17 cellular contexts compared by ENCODE assay signal in the genomic region with DNA sequence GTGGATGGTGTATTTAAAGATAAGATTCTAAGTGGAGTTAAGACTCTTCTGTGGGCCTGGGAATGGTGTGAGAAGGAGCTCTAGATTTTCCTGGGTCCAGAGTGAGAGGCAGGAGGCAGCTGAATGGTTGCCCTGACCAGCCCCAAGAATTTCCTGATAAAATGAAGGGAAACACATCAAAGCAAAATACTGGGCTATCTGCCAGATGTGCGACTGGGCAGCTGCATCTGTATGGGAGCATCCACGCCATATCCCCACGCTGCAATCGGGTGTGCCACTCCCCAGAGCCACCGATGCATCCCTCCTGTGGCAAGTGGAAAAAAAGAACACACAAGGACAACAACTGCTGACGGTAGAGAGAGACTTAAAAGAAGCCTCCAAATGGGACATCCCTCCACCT.
DNase-seq lines count a peak whose midpoint lies in the region; ATAC-seq and TF ChIP-seq lines count a peak whose summit lies in the region.
"Had no signal": no experiment of that assay in that cellular context is flagged by ENCODE, and none has a peak within 500 bp of the region (broad histone marks: within the 10 kb centered on the region; RNA-seq: fewer than 3 reads in every experiment).

No MANE protein-coding gene starts in this region.

- no peak overlapping the region for H2AFZ ChIP-seq in SK-N-SH (ENCODE audit: low read depth)
- H2AFZ ChIP-seq in hepatocyte, result no peak overlapping the region

- H3K4me1 ChIP-seq in SK-N-SH (ENCODE audit: control insufficient read depth in 1 of 2, insufficient read depth in 2 of 2, low read depth in 1 of 2, low read length in 1 of 2), result no peaks in the 10 kb centered on the region; a peak in 1 of 4 replicates
- H3K4me1 ChIP-seq in endodermal cell (ENCODE audit: control insufficient read depth, insufficient read depth, low read length), result no peaks in the 10 kb centered on the region
- H3K4me1 ChIP-seq in hepatocyte (ENCODE audit: insufficient read depth), result no peaks in the 10 kb centered on the region
- H3K4me1 ChIP-seq: BLaER1 had no signal

- H3K27ac ChIP-seq in SK-N-SH (ENCODE audit: low read depth in 2 of 2, low read length in 1 of 2) (no peak overlapping the region), endodermal cell (ENCODE audit: low read depth, low read length) (no peak overlapping the region), hepatocyte (no peak overlapping the region)
- H3K27ac ChIP-seq: BLaER1, HL-60 had no signal

- TF ChIP-seq CTCF in SK-N-SH (IDR thresholded peaks at IDR 0.05), result no peak
- no peak for TF ChIP-seq CTCF in endodermal cell (conservative IDR thresholded peaks at IDR 0.05)
- TF ChIP-seq CTCF in hepatocyte (IDR thresholded peaks at IDR 0.05; ENCODE audit: poor library complexity), result no peak

- H3K4me2 ChIP-seq in SK-N-SH, result no peak overlapping the region
- H3K4me2 ChIP-seq in hepatocyte, result no peak overlapping the region
- H3K4me2 ChIP-seq: BLaER1 had no signal

- H3K27ac Mint-ChIP-seq in endodermal cell, result no peak overlapping the region
- H3K27ac Mint-ChIP-seq: CD14-positive monocyte, HFFc6 had no signal

- no peaks in the 10 kb centered on the region for H3K4me1 Mint-ChIP-seq in endodermal cell
- H3K4me1 Mint-ChIP-seq: CD14-positive monocyte had no signal

- CTCF ChIA-PET in SK-N-SH (lab: Yijun Ruan, JAX), result interaction anchor here (1.0 kb wide), 1 partner anchor 960 kb away, joined by 3 read pairs; no protein-coding TSS in a partner anchor

- POLR2A ChIA-PET in SK-N-SH (lab: Yijun Ruan, JAX), result no interaction called here

- H3K9me3 ChIP-seq in SK-N-SH, result no peaks in the 10 kb centered on the region
- no peaks in the 10 kb centered on the region for H3K9me3 ChIP-seq in endodermal cell (ENCODE audit: control insufficient read depth, low read length)
- no peaks in the 10 kb centered on the region for H3K9me3 ChIP-seq in hepatocyte (ENCODE audit: low read depth)
- H3K9me3 ChIP-seq: BLaER1 had no signal

- peaks cover 4% of the 10 kb centered on the region for H3K27me3 Mint-ChIP-seq in endodermal cell (ENCODE audit: insufficient read depth)
- H3K27me3 Mint-ChIP-seq: CD4-positive, alpha-beta memory T cell had no signal

- H4K20me1 ChIP-seq in SK-N-SH (ENCODE audit: insufficient read depth) (no peaks in the 10 kb centered on the region), hepatocyte (ENCODE audit: insufficient read depth, poor library complexity, severe bottlenecking) (no peaks in the 10 kb centered on the region)
- H4K20me1 ChIP-seq: BLaER1 had no signal

- no peak for ATAC-seq in SK-N-SH treated with all-trans-retinoic acid at 6 μM for 48 hours

- no peak for TF ChIP-seq RAD21 in SK-N-SH (IDR thresholded peaks at IDR 0.05; ENCODE audit: low read length)

- H3K27me3 ChIP-seq in SK-N-SH (ENCODE audit: insufficient read depth) (no peaks in the 10 kb centered on the region; the same call in 1 of the 2 replicates), endodermal cell (ENCODE audit: control insufficient read depth, insufficient read depth, low read length, poor library complexity, severe bottlenecking) (no peaks in the 10 kb centered on the region), hepatocyte (no peaks in the 10 kb centered on the region)
- H3K27me3 ChIP-seq: BLaER1 had no signal

- 26% methylated on average over 6 of the region's 6 CpGs for WGBS in SK-N-SH (ENCODE audit: low lambda C conversion rate)
- WGBS in endodermal cell (ENCODE audit: insufficient coverage in 1 of 2, insufficient read length in 1 of 2), 2 experiments, result 93 to 95% methylated on average over 6 of the region's 6 CpGs
- 87% methylated on average over 5 of the region's 6 CpGs for WGBS in hepatocyte (ENCODE audit: low lambda C conversion rate, missing lambda C conversion rate)

- H3K9ac ChIP-seq in SK-N-SH (no peak overlapping the region), endodermal cell (ENCODE audit: extremely low read depth, low read length, poor library complexity, severe bottlenecking) (no peak overlapping the region)
- H3K9ac ChIP-seq: BLaER1 had no signal

- DNase-seq in SK-N-SH, result peak; percentile 34
- peak; percentile 3 for DNase-seq in LHCN-M2 (ENCODE audit: low read depth)
- peak; percentile 26 for DNase-seq in endodermal cell
- DNase-seq in T-helper 2 cell, result no peak
- no peak for DNase-seq in hepatocyte (ENCODE audit: low spot score)
- DNase-seq in SW 1271 (lab: John Stamatoyannopoulos, UW), result no peak
- DNase-seq: 8988T; CD4-positive, alpha-beta memory T cell; DMS153; DMS79; GDM1; HCEC 1CT; HFFc6 had no signal

- H3K9me2 ChIP-seq in SK-N-SH, result no peaks in the 10 kb centered on the region
- H3K9me2 ChIP-seq in hepatocyte (replicated peaks; ENCODE audit: insufficient read depth), result no peaks in the 10 kb centered on the region

- H3F3A ChIP-seq in SK-N-SH (replicated peaks; ENCODE audit: insufficient read depth), result no peaks in the 10 kb centered on the region

- H3K79me2 ChIP-seq in SK-N-SH (ENCODE audit: insufficient read depth) (no peaks in the 10 kb centered on the region), hepatocyte (no peaks in the 10 kb centered on the region)

- TF ChIP-seq EP300 in SK-N-SH (IDR thresholded peaks at IDR 0.05; ENCODE audit: borderline replicate concordance in 1 of 2, low read depth in 1 of 2, low read length in 1 of 2), result no peak

- no peaks in the 10 kb centered on the region for H3K36me3 Mint-ChIP-seq in endodermal cell (ENCODE audit: low read depth)
- H3K36me3 Mint-ChIP-seq: CD14-positive monocyte had no signal

- no peak overlapping the region for H3K4me3 ChIP-seq in SK-N-SH (ENCODE audit: low read depth in 2 of 2, low read length in 1 of 2)
- H3K4me3 ChIP-seq in endodermal cell (ENCODE audit: low read length), result no peak overlapping the region
- no peak overlapping the region for H3K4me3 ChIP-seq in hepatocyte
- H3K4me3 ChIP-seq: BLaER1 had no signal

- H3K9me3 Mint-ChIP-seq in endodermal cell, result peaks cover 1% of the 10 kb centered on the region
- H3K9me3 Mint-ChIP-seq: HFFc6 had no signal

- H3K4me3 Mint-ChIP-seq in endodermal cell, result no peak overlapping the region
- H3K4me3 Mint-ChIP-seq: CD4-positive, alpha-beta memory T cell; HFFc6 had no signal

- H3K36me3 ChIP-seq in SK-N-SH (replicated peaks in 1 of 2; ENCODE audit: control insufficient read depth in 1 of 2, insufficient read depth in 2 of 2, low read length in 1 of 2) (no peaks in the 10 kb centered on the region), endodermal cell (ENCODE audit: control insufficient read depth, insufficient read depth, low read length) (no peaks in the 10 kb centered on the region), hepatocyte (replicated peaks; ENCODE audit: insufficient read depth, low read depth) (no peaks in the 10 kb centered on the region)

TF ChIP-seq in SK-N-SH, 30 proteins besides CTCF, POLR2A, EP300 and RAD21 (continues in another document):
- no peak for TF ChIP-seq GATA2 (CRISPR knock-in tag; IDR thresholded peaks at IDR 0.05)
- no peak for TF ChIP-seq CHD2 (IDR thresholded peaks at IDR 0.05; ENCODE audit: low read length, partially characterized antibody)
- TF ChIP-seq NFIC (IDR thresholded peaks at IDR 0.05; ENCODE audit: borderline replicate concordance), result no peak
- no peak for TF ChIP-seq MEF2A (IDR thresholded peaks at IDR 0.05; ENCODE audit: borderline replicate concordance, low read depth)
- no peak for TF ChIP-seq MXI1 (IDR thresholded peaks at IDR 0.05; ENCODE audit: low read depth, low read length)
- TF ChIP-seq RXRA (IDR thresholded peaks at IDR 0.05; ENCODE audit: borderline replicate concordance, low read depth), result no peak
- TF ChIP-seq SIN3A (IDR thresholded peaks at IDR 0.05; ENCODE audit: borderline replicate concordance, low read depth, low read length), result no peak
- TF ChIP-seq, protein P1, sequence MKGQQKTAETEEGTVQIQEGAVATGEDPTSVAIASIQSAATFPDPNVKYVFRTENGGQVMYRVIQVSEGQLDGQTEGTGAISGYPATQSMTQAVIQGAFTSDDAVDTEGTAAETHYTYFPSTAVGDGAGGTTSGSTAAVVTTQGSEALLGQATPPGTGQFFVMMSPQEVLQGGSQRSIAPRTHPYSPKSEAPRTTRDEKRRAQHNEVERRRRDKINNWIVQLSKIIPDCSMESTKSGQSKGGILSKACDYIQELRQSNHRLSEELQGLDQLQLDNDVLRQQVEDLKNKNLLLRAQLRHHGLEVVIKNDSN (IDR thresholded peaks at IDR 0.05; ENCODE audit: borderline replicate concordance, low read depth), result no peak

TF ChIP-seq in SK-N-SH treated with all-trans-retinoic acid at 6 μM for 48 hours, 23 proteins besides CTCF, POLR2A, EP300 and RAD21 (continues in another document):
- TF ChIP-seq ZNF565 (CRISPR knock-in tag; conservative IDR thresholded peaks at IDR 0.05; ENCODE audit: low read depth) (no peak), RARB (CRISPR knock-in tag; IDR thresholded peaks at IDR 0.05) (no peak), GLIS3 (CRISPR knock-in tag; IDR thresholded peaks at IDR 0.05) (no peak), OSR1 (CRISPR knock-in tag; IDR thresholded peaks at IDR 0.05) (no peak), ZFP3 (CRISPR knock-in tag; IDR thresholded peaks at IDR 0.05) (no peak), BACH2 (CRISPR knock-in tag; IDR thresholded peaks at IDR 0.05; ENCODE audit: borderline replicate concordance) (no peak)
- TF ChIP-seq, protein P2, sequence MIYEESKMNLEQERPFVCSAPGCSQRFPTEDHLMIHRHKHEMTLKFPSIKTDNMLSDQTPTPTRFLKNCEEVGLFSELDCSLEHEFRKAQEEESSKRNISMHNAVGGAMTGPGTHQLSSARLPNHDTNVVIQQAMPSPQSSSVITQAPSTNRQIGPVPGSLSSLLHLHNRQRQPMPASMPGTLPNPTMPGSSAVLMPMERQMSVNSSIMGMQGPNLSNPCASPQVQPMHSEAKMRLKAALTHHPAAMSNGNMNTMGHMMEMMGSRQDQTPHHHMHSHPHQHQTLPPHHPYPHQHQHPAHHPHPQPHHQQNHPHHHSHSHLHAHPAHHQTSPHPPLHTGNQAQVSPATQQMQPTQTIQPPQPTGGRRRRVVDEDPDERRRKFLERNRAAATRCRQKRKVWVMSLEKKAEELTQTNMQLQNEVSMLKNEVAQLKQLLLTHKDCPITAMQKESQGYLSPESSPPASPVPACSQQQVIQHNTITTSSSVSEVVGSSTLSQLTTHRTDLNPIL (CRISPR knock-in tag; IDR thresholded peaks at IDR 0.05; ENCODE audit: low read depth), result no peak
- TF ChIP-seq, protein P3, sequence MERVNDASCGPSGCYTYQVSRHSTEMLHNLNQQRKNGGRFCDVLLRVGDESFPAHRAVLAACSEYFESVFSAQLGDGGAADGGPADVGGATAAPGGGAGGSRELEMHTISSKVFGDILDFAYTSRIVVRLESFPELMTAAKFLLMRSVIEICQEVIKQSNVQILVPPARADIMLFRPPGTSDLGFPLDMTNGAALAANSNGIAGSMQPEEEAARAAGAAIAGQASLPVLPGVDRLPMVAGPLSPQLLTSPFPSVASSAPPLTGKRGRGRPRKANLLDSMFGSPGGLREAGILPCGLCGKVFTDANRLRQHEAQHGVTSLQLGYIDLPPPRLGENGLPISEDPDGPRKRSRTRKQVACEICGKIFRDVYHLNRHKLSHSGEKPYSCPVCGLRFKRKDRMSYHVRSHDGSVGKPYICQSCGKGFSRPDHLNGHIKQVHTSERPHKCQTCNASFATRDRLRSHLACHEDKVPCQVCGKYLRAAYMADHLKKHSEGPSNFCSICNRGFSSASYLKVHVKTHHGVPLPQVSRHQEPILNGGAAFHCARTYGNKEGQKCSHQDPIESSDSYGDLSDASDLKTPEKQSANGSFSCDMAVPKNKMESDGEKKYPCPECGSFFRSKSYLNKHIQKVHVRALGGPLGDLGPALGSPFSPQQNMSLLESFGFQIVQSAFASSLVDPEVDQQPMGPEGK (CRISPR knock-in tag; IDR thresholded peaks at IDR 0.05; ENCODE audit: borderline replicate concordance), result no peak

Comparison
In these comparisons a context has a peak if more than half of its experiments do, and no peak if none do; other contexts are left out.
1. DNase-seq: peak in SK-N-SH (single experiment), LHCN-M2 (single experiment) and endodermal cell (single experiment); none in T-helper 2 cell (0 of 5), hepatocyte (single experiment) and SW 1271 (0 of 2).